19 cellular contexts compared by ENCODE assay signal in genomic region chr2:156537147-156537546, GRCh38.
A peak's percentile ranks its signal among the peaks of the same experiment; 100 is the strongest.
DNase-seq lines count a peak whose midpoint lies in the region; ATAC-seq, FAIRE-seq and TF ChIP-seq lines count a peak whose summit lies in the region.
"Had no signal": no experiment of that assay in that cellular context is flagged by ENCODE, and none has a peak within 500 bp of the region (broad histone marks: within the 10 kb centered on the region; RNA-seq: fewer than 3 reads in every experiment).

No MANE protein-coding gene starts in this region.

- H3K4me1 ChIP-seq in astrocyte (ENCODE audit: insufficient read depth, low read length) (peaks cover 12% of the 10 kb centered on the region), foreskin keratinocyte (peaks cover 28% of the 10 kb centered on the region)
- H3K4me1 ChIP-seq: A549 had no signal

- POLR2A ChIA-PET in GM10248 (lab: Yijun Ruan, JAX), result no interaction called here

- no peak overlapping the region for H2AFZ ChIP-seq in astrocyte (ENCODE audit: low read depth, low read length)

- H4K20me1 ChIP-seq in astrocyte (ENCODE audit: insufficient read depth, low read length), result no peaks in the 10 kb centered on the region

- ATAC-seq in activated naive CD8-positive, alpha-beta T cell treated with anti-CD3 and anti-CD28 coated beads, Interleukin-2, amount 50 U/mL, for 24 hours, result peak; percentile 60
- ATAC-seq in foreskin keratinocyte, result peak; percentile 93
- ATAC-seq in HG03196 (IDR thresholded peaks at IDR 0.05; ENCODE audit: unreplicated experiment), result no peak
- ATAC-seq in HG03521 (IDR thresholded peaks at IDR 0.05; ENCODE audit: unreplicated experiment), result no peak

- H3K4me3 Mint-ChIP-seq in activated naive CD8-positive, alpha-beta T cell treated with anti-CD3 and anti-CD28 coated beads, Interleukin-2, amount 50 U/mL, for 24 hours, result no peak overlapping the region
- no peak overlapping the region for H3K4me3 Mint-ChIP-seq in activated naive CD8-positive, alpha-beta T cell treated with anti-CD3 and anti-CD28 coated beads for 36 hours
- H3K4me3 Mint-ChIP-seq in astrocyte (ENCODE audit: unreplicated experiment), result no peak overlapping the region
- H3K4me3 Mint-ChIP-seq: nephron had no signal

- peaks cover 23% of the 10 kb centered on the region for H3K36me3 Mint-ChIP-seq in activated naive CD8-positive, alpha-beta T cell treated with anti-CD3 and anti-CD28 coated beads, Interleukin-2, amount 50 U/mL, for 24 hours (ENCODE audit: low read depth)
- peaks cover 20% of the 10 kb centered on the region for H3K36me3 Mint-ChIP-seq in activated naive CD8-positive, alpha-beta T cell treated with anti-CD3 and anti-CD28 coated beads for 36 hours
- H3K36me3 Mint-ChIP-seq in astrocyte (ENCODE audit: low read depth, unreplicated experiment), result peaks cover 4% of the 10 kb centered on the region

- no peak overlapping the region for H3K4me3 ChIP-seq in astrocyte (ENCODE audit: insufficient read depth, low read depth, low read length)
- H3K4me3 ChIP-seq: A549, cardiac muscle cell, transverse colon had no signal

- H3K27me3 ChIP-seq in astrocyte (ENCODE audit: insufficient read depth, low read length), result no peaks in the 10 kb centered on the region
- no peaks in the 10 kb centered on the region for H3K27me3 ChIP-seq in foreskin keratinocyte
- H3K27me3 ChIP-seq: cardiac muscle cell, transverse colon had no signal

- no peak for FAIRE-seq in astrocyte (lab: Jason Lieb, UNC)
- FAIRE-seq: A549, H54 had no signal

- H3K4me2 ChIP-seq in astrocyte (ENCODE audit: low read length), result peak overlapping the region; percentile 72
- H3K4me2 ChIP-seq: A549 had no signal

- no peaks in the 10 kb centered on the region for H3K27me3 Mint-ChIP-seq in activated naive CD8-positive, alpha-beta T cell treated with anti-CD3 and anti-CD28 coated beads, Interleukin-2, amount 50 U/mL, for 24 hours
- no peaks in the 10 kb centered on the region for H3K27me3 Mint-ChIP-seq in activated naive CD8-positive, alpha-beta T cell treated with anti-CD3 and anti-CD28 coated beads for 36 hours
- no peaks in the 10 kb centered on the region for H3K27me3 Mint-ChIP-seq in astrocyte (ENCODE audit: low read depth, unreplicated experiment)

- H3K9me3 Mint-ChIP-seq in activated naive CD8-positive, alpha-beta T cell treated with anti-CD3 and anti-CD28 coated beads, Interleukin-2, amount 50 U/mL, for 24 hours, result no peaks in the 10 kb centered on the region
- no peaks in the 10 kb centered on the region for H3K9me3 Mint-ChIP-seq in activated naive CD8-positive, alpha-beta T cell treated with anti-CD3 and anti-CD28 coated beads for 36 hours
- peaks cover 3% of the 10 kb centered on the region for H3K9me3 Mint-ChIP-seq in astrocyte (ENCODE audit: unreplicated experiment)

- H3K36me3 ChIP-seq in astrocyte (ENCODE audit: insufficient read depth, low read length), result no peaks in the 10 kb centered on the region
- H3K36me3 ChIP-seq: cardiac muscle cell, transverse colon had no signal

- H3K4me1 Mint-ChIP-seq in activated naive CD8-positive, alpha-beta T cell treated with anti-CD3 and anti-CD28 coated beads, Interleukin-2, amount 50 U/mL, for 24 hours, result peaks cover 39% of the 10 kb centered on the region
- H3K4me1 Mint-ChIP-seq in activated naive CD8-positive, alpha-beta T cell treated with anti-CD3 and anti-CD28 coated beads for 36 hours, result peaks cover 34% of the 10 kb centered on the region
- peaks cover 12% of the 10 kb centered on the region for H3K4me1 Mint-ChIP-seq in astrocyte (ENCODE audit: low read depth, unreplicated experiment)
- H3K4me1 Mint-ChIP-seq: nephron had no signal

- no peaks in the 10 kb centered on the region for H3K9me3 ChIP-seq in astrocyte (ENCODE audit: insufficient read depth, low read depth, low read length)
- H3K9me3 ChIP-seq: A549, transverse colon had no signal

- H3K27ac ChIP-seq in astrocyte (ENCODE audit: low read depth, low read length) (peak overlapping the region; percentile 49), foreskin keratinocyte (no peak overlapping the region)
- H3K27ac ChIP-seq: A549, cardiac muscle cell, transverse colon had no signal

- CTCF ChIA-PET in GM10248 (lab: Yijun Ruan, JAX), result no interaction called here

- TF ChIP-seq CTCF in astrocyte (IDR thresholded peaks at IDR 0.05; ENCODE audit: insufficient read depth, low read depth, low read length) (no peak), foreskin keratinocyte (conservative IDR thresholded peaks at IDR 0.05) (no peak), GM10248 (IDR thresholded peaks at IDR 0.05; ENCODE audit: control extremely low read depth, extremely low read depth, low read depth, missing control alignments) (no peak)

- H3K9ac ChIP-seq in astrocyte (ENCODE audit: low read length), result peak overlapping the region; percentile 8

- H3K27ac Mint-ChIP-seq in activated naive CD8-positive, alpha-beta T cell treated with anti-CD3 and anti-CD28 coated beads, Interleukin-2, amount 50 U/mL, for 24 hours, result peak overlapping the region; percentile 11
- H3K27ac Mint-ChIP-seq in activated naive CD8-positive, alpha-beta T cell treated with anti-CD3 and anti-CD28 coated beads for 36 hours, result no peak overlapping the region
- H3K27ac Mint-ChIP-seq in astrocyte (ENCODE audit: unreplicated experiment), result peak overlapping the region; percentile 56
- H3K27ac Mint-ChIP-seq: nephron had no signal

- DNase-seq in activated naive CD8-positive, alpha-beta T cell treated with anti-CD3 and anti-CD28 coated beads, Interleukin-2, amount 50 U/mL, for 24 hours, result no peak
- no peak for DNase-seq in activated naive CD8-positive, alpha-beta T cell treated with anti-CD3 and anti-CD28 coated beads for 36 hours
- peak; percentile 69 for DNase-seq in astrocyte (ENCODE audit: low read depth)
- DNase-seq in foreskin keratinocyte, result peak; percentile 23 to 37
- DNase-seq in NCI-H1105 (lab: John Stamatoyannopoulos, UW), result no peak
- no peak for DNase-seq in GM10248 (ENCODE audit: extremely low spot score)
- DNase-seq: activated T-cell treated with anti-CD3 and anti-CD28 coated beads for 4 hours, DMS79 treated with DMSO at 0.1 percent for 48 hours, foreskin melanocyte, left cardiac atrium, NCI-H1417, SIG-M5, transverse colon had no signal

- no peaks in the 10 kb centered on the region for H3K79me2 ChIP-seq in astrocyte (ENCODE audit: insufficient read depth, low read length)

Comparison
In these comparisons a context has a peak if more than half of its experiments do, and no peak if none do; other contexts are left out.
1. ATAC-seq: peak in activated naive CD8-positive, alpha-beta T cell treated with anti-CD3 and anti-CD28 coated beads, Interleukin-2, amount 50 U/mL, for 24 hours (single experiment) and foreskin keratinocyte (single experiment); none in HG03196 (single experiment) and HG03521 (single experiment).
2. DNase-seq: peak in astrocyte (single experiment) and foreskin keratinocyte (2 of 2); none in activated naive CD8-positive, alpha-beta T cell treated with anti-CD3 and anti-CD28 coated beads, Interleukin-2, amount 50 U/mL, for 24 hours (single experiment), activated naive CD8-positive, alpha-beta T cell treated with anti-CD3 and anti-CD28 coated beads for 36 hours (single experiment), NCI-H1105 (single experiment) and GM10248 (single experiment).